In genomic region chr2:22890142-22890541, GRCh38 we compare ENCODE assay signal across 18 cellular contexts.
DNase-seq lines count a peak whose midpoint lies in the region; ATAC-seq and TF ChIP-seq lines count a peak whose summit lies in the region.
"Had no signal": no experiment of that assay in that cellular context is flagged by ENCODE, and none has a peak within 500 bp of the region (broad histone marks: within the 10 kb centered on the region; RNA-seq: fewer than 3 reads in every experiment).

No MANE protein-coding gene starts in this region.

- TF ChIP-seq POLR2A in sigmoid colon (IDR thresholded peaks at IDR 0.05): no peak

- H3K9me3 ChIP-seq in BLaER1 (peaks cover 2% of the 10 kb centered on the region; the same call in 1 of the 2 replicates), endodermal cell (ENCODE audit: control insufficient read depth, low read length) (no peaks in the 10 kb centered on the region), sigmoid colon (no peaks in the 10 kb centered on the region), T-helper 17 cell (ENCODE audit: control insufficient read depth, low read length, poor library complexity, severe bottlenecking) (no peaks in the 10 kb centered on the region)
- H3K9me3 ChIP-seq: Caco-2 had no signal

- peaks cover 23% of the 10 kb centered on the region for H3K4me1 Mint-ChIP-seq in endodermal cell
- H3K4me1 Mint-ChIP-seq in T-helper 17 cell: no peaks in the 10 kb centered on the region

- H3K4me3 Mint-ChIP-seq in endodermal cell (no peak overlapping the region), T-helper 17 cell (no peak overlapping the region)

- H3K4me1 ChIP-seq in BLaER1: peaks cover 67% of the 10 kb centered on the region
- H3K4me1 ChIP-seq in endodermal cell (ENCODE audit: control insufficient read depth, insufficient read depth, low read length): no peaks in the 10 kb centered on the region
- no peaks in the 10 kb centered on the region for H3K4me1 ChIP-seq in sigmoid colon
- H3K4me1 ChIP-seq: Caco-2 had no signal

- no peaks in the 10 kb centered on the region for H3K27me3 ChIP-seq in BLaER1
- H3K27me3 ChIP-seq in endodermal cell (ENCODE audit: control insufficient read depth, insufficient read depth, low read length, poor library complexity, severe bottlenecking): no peaks in the 10 kb centered on the region
- no peaks in the 10 kb centered on the region for H3K27me3 ChIP-seq in sigmoid colon

- no peaks in the 10 kb centered on the region for H3K27me3 Mint-ChIP-seq in endodermal cell (ENCODE audit: insufficient read depth)
- no peaks in the 10 kb centered on the region for H3K27me3 Mint-ChIP-seq in T-helper 17 cell

- H3K9me3 Mint-ChIP-seq in endodermal cell: no peaks in the 10 kb centered on the region

- H3K36me3 ChIP-seq in BLaER1 (no peaks in the 10 kb centered on the region), endodermal cell (ENCODE audit: control insufficient read depth, insufficient read depth, low read length) (no peaks in the 10 kb centered on the region), sigmoid colon (no peaks in the 10 kb centered on the region)

- peak overlapping the region; percentile 7 for H3K4me2 ChIP-seq in BLaER1

- 72 to 95% methylated on average over 3 to 5 of the region's 5 CpGs for WGBS in endodermal cell (ENCODE audit: insufficient coverage in 1 of 2, insufficient read length in 1 of 2), 2 experiments
- 92 to 93% methylated on average over 5 of the region's 5 CpGs for WGBS in sigmoid colon, 2 donors

- H3K9ac ChIP-seq in BLaER1: no peak overlapping the region
- no peak overlapping the region for H3K9ac ChIP-seq in endodermal cell (ENCODE audit: extremely low read depth, low read length, poor library complexity, severe bottlenecking)

- no peaks in the 10 kb centered on the region for H4K20me1 ChIP-seq in BLaER1

- ATAC-seq in T-helper 17 cell: no peak
- ATAC-seq: SK-N-SH treated with all-trans-retinoic acid at 6 μM for 48 hours had no signal

- H3K4me3 ChIP-seq in BLaER1 (no peak overlapping the region), endodermal cell (ENCODE audit: low read length) (no peak overlapping the region), sigmoid colon (no peak overlapping the region)

- H3K27ac Mint-ChIP-seq in endodermal cell: no peak overlapping the region
- no peak overlapping the region for H3K27ac Mint-ChIP-seq in T-helper 17 cell

- intact Hi-C loops in sigmoid colon (cut with DNase I): no loop called here

- peak; percentile 16 for TF ChIP-seq CTCF in endodermal cell (conservative IDR thresholded peaks at IDR 0.05)
- no peak for TF ChIP-seq CTCF in sigmoid colon (IDR thresholded peaks at IDR 0.05)

- DNase-seq in G401 (ENCODE audit: low spot score) (peak; percentile 90), NCI-H446 treated with DMSO at 0.1 percent for 48 hours (lab: John Stamatoyannopoulos, UW) (peak; percentile 89), endodermal cell (no peak), sigmoid colon (no peak), T-helper 17 cell (no peak)
- DNase-seq in stimulated activated CD4-positive, alpha-beta T cell treated with anti-CD3 and anti-CD28 coated beads, Interleukin-4, amount 100 ng/mL, for 24 hours: no peak
- DNase-seq: Caco-2, DMS53, H7, NCI-H1105, NCI-H2029, NCI-H2227 treated with DMSO at 0.1 percent for 48 hours, OCI-M1, SHP77 treated with DMSO at 0.1 percent for 48 hours, T-helper 1 cell had no signal

- H3K36me3 Mint-ChIP-seq in endodermal cell (ENCODE audit: low read depth): no peaks in the 10 kb centered on the region
- H3K36me3 Mint-ChIP-seq in T-helper 17 cell (ENCODE audit: low read depth): no peaks in the 10 kb centered on the region

- H3K27ac ChIP-seq in BLaER1 (no peak overlapping the region), endodermal cell (ENCODE audit: low read depth, low read length) (no peak overlapping the region), sigmoid colon (no peak overlapping the region)
- H3K27ac ChIP-seq: C4-2B had no signal

- TF ChIP-seq EP300 in sigmoid colon (IDR thresholded peaks at IDR 0.05): no peak

- in situ Hi-C loops in G401 (cut with HindIII; ENCODE audit: low sequenced_read_pairs): no loop called here

Comparison
In these comparisons a context has a peak if more than half of its experiments do, and no peak if none do; other contexts are left out.
1. DNase-seq: peak in G401 (single experiment) and NCI-H446 treated with DMSO at 0.1 percent for 48 hours (single experiment); none in endodermal cell (single experiment), stimulated activated CD4-positive, alpha-beta T cell treated with anti-CD3 and anti-CD28 coated beads, Interleukin-4, amount 100 ng/mL, for 24 hours (single experiment), sigmoid colon (single experiment) and T-helper 17 cell (0 of 3).